In genomic region chr10:72258617-72259016, GRCh38 we compare ENCODE assay signal across 1 cellular context.
TF ChIP-seq lines count a peak whose summit lies in the region.

No MANE protein-coding gene starts in this region.

TF ChIP-seq in HepG2, 621 proteins besides CTCF, POLR2A, EP300 and RAD21:
- TF ChIP-seq ARNTL (CRISPR knock-in tag; IDR thresholded peaks at IDR 0.05) = no peak
- TF ChIP-seq FOXJ3 (CRISPR knock-in tag; IDR thresholded peaks at IDR 0.05; ENCODE audit: borderline replicate concordance) = no peak
- TF ChIP-seq SMARCE1 (IDR thresholded peaks at IDR 0.05; ENCODE audit: borderline replicate concordance) = no peak
- no peak for TF ChIP-seq MBNL3 (CRISPR knock-in tag; conservative IDR thresholded peaks at IDR 0.05)
- TF ChIP-seq ZBTB40 (IDR thresholded peaks at IDR 0.05) = no peak
- no peak for TF ChIP-seq ZBTB40 (CRISPR knock-in tag; IDR thresholded peaks at IDR 0.05)
- no peak for TF ChIP-seq MED8 (CRISPR knock-in tag; IDR thresholded peaks at IDR 0.05; ENCODE audit: insufficient replicate concordance)
- no peak for TF ChIP-seq NFE2 (CRISPR knock-in tag; IDR thresholded peaks at IDR 0.05)
- TF ChIP-seq ZNF207 (IDR thresholded peaks at IDR 0.05; ENCODE audit: borderline replicate concordance) = no peak
- no peak for TF ChIP-seq ZNF841 (CRISPR knock-in tag; IDR thresholded peaks at IDR 0.05; ENCODE audit: borderline replicate concordance)
- TF ChIP-seq PRPF4 (IDR thresholded peaks at IDR 0.05; ENCODE audit: low read depth, low read length, poor library complexity, severe bottlenecking) = no peak
- no peak for TF ChIP-seq MIXL1 (CRISPR knock-in tag; IDR thresholded peaks at IDR 0.05)
- no peak for TF ChIP-seq ZNF496 (CRISPR knock-in tag; IDR thresholded peaks at IDR 0.05; ENCODE audit: insufficient replicate concordance)
- no peak for TF ChIP-seq AKAP8 (CRISPR knock-in tag; IDR thresholded peaks at IDR 0.05)
- no peak for TF ChIP-seq ZFP62 (CRISPR knock-in tag; IDR thresholded peaks at IDR 0.05)
- TF ChIP-seq EHMT2 (IDR thresholded peaks at IDR 0.05; ENCODE audit: borderline replicate concordance, low read depth, low read length) = no peak
- TF ChIP-seq ZNF609 (CRISPR knock-in tag; IDR thresholded peaks at IDR 0.05; ENCODE audit: borderline replicate concordance) = no peak
TF ChIP-seq in HepG2: peak in this region for 0.
